ENCODE assay signal across 22 cellular contexts in the genomic region with DNA sequence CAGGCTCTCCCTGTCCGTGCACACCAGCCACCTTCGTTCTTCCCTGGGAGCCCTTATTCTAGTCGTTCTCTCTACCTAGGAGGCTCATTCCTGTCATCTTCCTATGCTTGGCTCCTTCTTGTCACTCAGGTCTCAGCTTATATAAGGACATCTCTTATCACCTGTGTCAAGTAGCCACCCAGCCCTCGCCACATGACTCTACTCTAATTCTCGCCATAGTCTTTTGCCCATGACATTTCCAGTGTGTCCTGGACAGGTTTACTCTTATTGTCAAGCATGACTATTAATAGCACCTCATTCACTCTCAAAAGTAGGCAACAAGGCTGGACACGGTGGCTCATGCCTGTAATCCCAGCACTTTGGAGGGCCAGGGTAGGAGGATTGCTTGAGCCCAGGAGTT.
"Had no signal": no experiment of that assay in that cellular context is flagged by ENCODE, and none has a peak within 500 bp of the region (broad histone marks: within the 10 kb centered on the region; RNA-seq: fewer than 3 reads in every experiment).

No MANE protein-coding gene starts in this region.

- H3K27ac ChIP-seq: lower lobe of right lung, pancreas, prostate gland, right lobe of liver, stomach, testis, tibial artery, upper lobe of right lung had no signal

- H3K4me3 ChIP-seq: lower lobe of right lung, pancreas, prostate gland, right lobe of liver, smooth muscle cell, stomach, testis, tibial artery, upper lobe of right lung had no signal

- H3K9me3 ChIP-seq: lower lobe of right lung, pancreas, prostate gland, right lobe of liver, stomach, testis, tibial artery, upper lobe of right lung had no signal

- DNase-seq: hypothalamus; islet precursor cell; lower lobe of right lung; mammary epithelial cell; mesenchymal stem cell; naive thymus-derived CD8-positive, alpha-beta T cell; nucleus accumbens; pancreas; posterior cingulate gyrus; right lobe of liver; stimulated activated CD4-positive, alpha-beta T cell treated with anti-CD3 and anti-CD28 coated beads, Interleukin-1b, Interleukin-23, amount 100 ng/mL, for 48 hours; stimulated activated CD4-positive, alpha-beta T cell treated with anti-CD3 and anti-CD28 coated beads, Interleukin-2, amount 100 ng/mL, for 48 hours; stimulated activated naive B cell treated with anti-CD40 and anti-IgM and Interleukin-4, amounts not matched to agents 10 μg/mL and 1 μg/mL and 100 μg/mL, for 72 hours; stimulated activated naive CD8-positive, alpha-beta T cell treated with anti-CD3 and anti-CD28 coated beads, Interleukin-15, Interleukin-2, amounts not matched to agents 100 U/mL and 50 U/mL, for 24 hours; stomach; testis; tibial artery; trophoblast cell; upper lobe of right lung had no signal

- H3K27me3 ChIP-seq: pancreas, right lobe of liver, stomach, testis, tibial artery, upper lobe of right lung had no signal

- H3K36me3 ChIP-seq: lower lobe of right lung, pancreas, prostate gland, right lobe of liver, stomach, tibial artery, upper lobe of right lung had no signal

- H3K4me1 ChIP-seq: lower lobe of right lung, pancreas, right lobe of liver, upper lobe of right lung had no signal

- FAIRE-seq: pancreas, urothelium cell line had no signal
